In genomic region chr5:68299105-68299504, GRCh38 we compare ENCODE assay signal across 17 cellular contexts.
"Had no signal": no experiment of that assay in that cellular context is flagged by ENCODE, and none has a peak within 500 bp of the region (broad histone marks: within the 10 kb centered on the region; RNA-seq: fewer than 3 reads in every experiment).

No MANE protein-coding gene starts in this region.

- H3K27me3 Mint-ChIP-seq: activated B cell treated with CpG ODN at 0.5 μM for 24 hours; activated CD4-positive, alpha-beta T cell treated with anti-CD3 and anti-CD28 coated beads, Interleukin-2, amount 10 ng/mL, durations not matched to agents 7 days and 5 days had no signal

- H3K36me3 ChIP-seq: ovary had no signal

- H3K27ac ChIP-seq: ovary, sigmoid colon, stomach had no signal

- H3K27me3 ChIP-seq: ovary, sigmoid colon, spleen, stomach had no signal

- H3K9me3 ChIP-seq: ovary, sigmoid colon, spleen, stomach had no signal

- H3K27ac Mint-ChIP-seq: activated B cell treated with CpG ODN at 0.5 μM for 24 hours; activated CD4-positive, alpha-beta T cell treated with anti-CD3 and anti-CD28 coated beads, Interleukin-2, amount 10 ng/mL, durations not matched to agents 7 days and 5 days; activated naive CD4-positive, alpha-beta T cell treated with anti-CD3 and anti-CD28 coated beads for 36 hours; activated T-helper 1 cell treated with anti-CD3 and anti-CD28 coated beads, Interleukin-12 subunit alpha, Interleukin-12 subunit beta, Interleukin-2, Interleukin-4 antibody, amounts not matched to agents 30 ng/mL and 10 ng/mL and 1 ng/mL, durations not matched to agents 14 hours and 24 hours and 36 hours had no signal

- H3K4me1 Mint-ChIP-seq: activated B cell treated with CpG ODN at 0.5 μM for 24 hours had no signal

- H3K9me3 Mint-ChIP-seq: activated B cell treated with CpG ODN at 0.5 μM for 24 hours; activated CD4-positive, alpha-beta T cell treated with anti-CD3 and anti-CD28 coated beads, Interleukin-2, amount 10 ng/mL, durations not matched to agents 7 days and 5 days; activated naive CD4-positive, alpha-beta T cell treated with anti-CD3 and anti-CD28 coated beads for 36 hours; activated T-helper 1 cell treated with anti-CD3 and anti-CD28 coated beads, Interleukin-12 subunit alpha, Interleukin-12 subunit beta, Interleukin-2, Interleukin-4 antibody, amounts not matched to agents 30 ng/mL and 10 ng/mL and 1 ng/mL, durations not matched to agents 14 hours and 24 hours and 36 hours; neural crest cell had no signal

- H3K4me3 Mint-ChIP-seq: activated B cell treated with CpG ODN at 0.5 μM for 24 hours; activated CD4-positive, alpha-beta T cell treated with anti-CD3 and anti-CD28 coated beads, Interleukin-2, amount 10 ng/mL, durations not matched to agents 7 days and 5 days; activated naive CD4-positive, alpha-beta T cell treated with anti-CD3 and anti-CD28 coated beads for 36 hours; activated T-helper 1 cell treated with anti-CD3 and anti-CD28 coated beads, Interleukin-12 subunit alpha, Interleukin-12 subunit beta, Interleukin-2, Interleukin-4 antibody, amounts not matched to agents 30 ng/mL and 10 ng/mL and 1 ng/mL, durations not matched to agents 14 hours and 24 hours and 36 hours; neural crest cell had no signal

- H3K4me3 ChIP-seq: ovary, sigmoid colon, spleen, stomach had no signal

- DNase-seq: activated B cell treated with CpG ODN at 0.5 μM for 24 hours; activated CD4-positive, alpha-beta T cell treated with anti-CD3 and anti-CD28 coated beads, Interleukin-2, amount 10 ng/mL, durations not matched to agents 7 days and 5 days; activated CD8-positive, alpha-beta memory T cell treated with anti-CD3 and anti-CD28 coated beads, Interleukin-2, amount 50 U/mL, for 48 hours; activated naive CD4-positive, alpha-beta T cell treated with anti-CD3 and anti-CD28 coated beads for 36 hours; central memory CD4-positive, alpha-beta T cell; cortex of kidney; effector CD8-positive, alpha-beta T cell; foreskin fibroblast; hypothalamus; kidney glomerular epithelial cell; mesendoderm; ovary; sigmoid colon; spleen; stomach had no signal
